In the genomic region with DNA sequence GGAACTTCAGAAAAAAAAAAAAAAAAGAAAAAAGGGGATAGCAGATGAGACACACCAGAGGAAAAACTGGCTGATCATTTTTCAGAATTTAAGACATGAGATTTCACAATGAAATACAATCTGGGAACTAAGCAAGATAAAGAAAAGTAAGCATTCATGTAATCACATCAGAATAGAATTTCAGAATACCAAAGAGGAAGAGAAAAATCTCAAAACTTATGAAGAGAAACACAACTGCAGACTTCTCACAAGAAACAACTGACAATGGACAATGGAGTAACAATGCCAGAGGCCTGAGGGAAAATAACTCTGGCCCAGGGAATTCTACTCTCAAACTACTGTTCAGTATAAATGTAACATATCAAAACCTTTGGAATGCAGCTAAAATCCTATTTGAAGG, we compare ENCODE assay signal across 20 cellular contexts. TPM values are rescaled to one million over a fixed set of nuclear protein-coding genes. Genes with fewer than 3 reads are reported as not detected.
DNase-seq lines count a peak whose midpoint lies in the region; ATAC-seq and TF ChIP-seq lines count a peak whose summit lies in the region.
"Had no signal": no experiment of that assay in that cellular context is flagged by ENCODE, and none has a peak within 500 bp of the region (broad histone marks: within the 10 kb centered on the region; RNA-seq: fewer than 3 reads in every experiment).

No MANE protein-coding gene starts in this region.

- no peaks in the 10 kb centered on the region for H3K4me1 ChIP-seq in OCI-LY7 (ENCODE audit: insufficient read depth, low read length, poor library complexity, severe bottlenecking)
- no peaks in the 10 kb centered on the region for H3K4me1 ChIP-seq in osteoblast (ENCODE audit: insufficient read depth, low read length)

- H3K4me2 ChIP-seq in OCI-LY7 (ENCODE audit: low read length), result no peak overlapping the region
- no peak overlapping the region for H3K4me2 ChIP-seq in osteoblast (ENCODE audit: insufficient read depth, low read length)
- H3K4me2 ChIP-seq: BLaER1 had no signal

- no peaks in the 10 kb centered on the region for H3K9me2 ChIP-seq in OCI-LY7 (ENCODE audit: insufficient read depth, low read length)

- H4K20me1 ChIP-seq in OCI-LY7 (ENCODE audit: insufficient read depth, low read length), result no peaks in the 10 kb centered on the region
- H4K20me1 ChIP-seq in osteoblast (ENCODE audit: insufficient read depth, low read length), result no peaks in the 10 kb centered on the region
- H4K20me1 ChIP-seq: BLaER1 had no signal

- no peaks in the 10 kb centered on the region for H3K27me3 ChIP-seq in osteoblast (ENCODE audit: insufficient read depth, low read length)
- H3K27me3 ChIP-seq: BLaER1 had no signal

- no peak overlapping the region for H2AFZ ChIP-seq in OCI-LY7 (ENCODE audit: low read length)
- no peak overlapping the region for H2AFZ ChIP-seq in osteoblast (ENCODE audit: low read length)

- POLR2A ChIA-PET in OCI-LY7 (lab: Charles Lee), result interaction anchor here (0.7 kb wide), 1 partner anchor 323 kb away, joined by 4 read pairs; no protein-coding TSS in a partner anchor

- no peak for ATAC-seq in HG03135 (IDR thresholded peaks at IDR 0.05; ENCODE audit: unreplicated experiment)
- no peak for ATAC-seq in HG02759 (IDR thresholded peaks at IDR 0.05; ENCODE audit: unreplicated experiment)

- H3K79me2 ChIP-seq in OCI-LY7 (ENCODE audit: insufficient read depth, low read depth, low read length), result no peaks in the 10 kb centered on the region
- no peaks in the 10 kb centered on the region for H3K79me2 ChIP-seq in osteoblast (ENCODE audit: insufficient read depth, low read length)

- CTCF ChIA-PET in OCI-LY7 (lab: Charles Lee; ENCODE audit: unreplicated experiment), result interaction anchor here (0.6 kb wide), 1 partner anchor 372 kb away, joined by 4 read pairs; no protein-coding TSS in a partner anchor

- no peaks in the 10 kb centered on the region for H3K9me3 ChIP-seq in OCI-LY7 (ENCODE audit: low read length)
- no peaks in the 10 kb centered on the region for H3K9me3 ChIP-seq in osteoblast (ENCODE audit: low read depth, low read length)

- H3K36me3 ChIP-seq in OCI-LY7 (ENCODE audit: insufficient read depth, low read length), result peaks cover 6% of the 10 kb centered on the region
- H3K36me3 ChIP-seq in osteoblast (ENCODE audit: insufficient read depth, low read length), result no peaks in the 10 kb centered on the region
- H3K36me3 ChIP-seq: BLaER1 had no signal

- H3K27ac ChIP-seq in OCI-LY7 (ENCODE audit: low read depth, low read length, poor library complexity, severe bottlenecking), result no peak overlapping the region
- no peak overlapping the region for H3K27ac ChIP-seq in osteoblast (ENCODE audit: low read depth, low read length)
- H3K27ac ChIP-seq: BLaER1 had no signal

- intact Hi-C loops in OCI-LY7 (cut with micrococcal nuclease; ENCODE audit: unreplicated experiment), result no loop called here

- no peak overlapping the region for H3K4me3 ChIP-seq in OCI-LY7 (ENCODE audit: low read depth, low read length, poor library complexity, severe bottlenecking)
- H3K4me3 ChIP-seq in osteoblast (ENCODE audit: insufficient read depth, low read length), result no peak overlapping the region
- H3K4me3 ChIP-seq: BLaER1 had no signal

- TSS peak; percentile 35 for BruUV-seq in OCI-LY7 (replicated peaks; lab: Mats Ljungman, UMichigan)

- DNase-seq in OCI-LY7 (ENCODE audit: low spot score) (no peak), amniotic epithelial cell (ENCODE audit: low read depth) (peak; percentile 71), foreskin melanocyte (peak; percentile 82), SKM-1 treated with dmso at 0.1 percent for 144 hours (lab: John Stamatoyannopoulos, UW; ENCODE audit: unreplicated experiment) (no peak), osteoblast (ENCODE audit: insufficient read length, low spot score, missing footprints) (no peak)
- DNase-seq: ACHN; CD4-positive, alpha-beta T cell; H7; KG1; MV-4-11; NCI-H1105 treated with DMSO at 0.1 percent for 48 hours; NCI-H2029 treated with DMSO at 0.1 percent for 48 hours; NCI-H2171; NCI-H524 treated with DMSO at 0.1 percent for 48 hours; NCI-H82; OCI-M1; Right ventricle myocardium superior had no signal

- no peak for TF ChIP-seq CTCF in OCI-LY7 (conservative IDR thresholded peaks at IDR 0.05; ENCODE audit: low read length)
- no peak for TF ChIP-seq CTCF in osteoblast (IDR thresholded peaks at IDR 0.05; ENCODE audit: extremely low read depth, low read depth, low read length)

RNA-seq across cellular contexts. Expression of a gene that starts 13.2 kb away (rescaled TPM):
- total RNA-seq in OCI-LY7 (2014; rRNA removed; shearing (Covaris generic)), result 181 and 222 TPM in 2 replicates
- total RNA-seq in OCI-LY7 (2022) (313 and 324 TPM in 2 replicates), osteoblast (4.3 and 7.4 TPM in 2 replicates)

RNA-seq across cellular contexts. Expression of a gene that starts 29.1 kb away (rescaled TPM):
- total RNA-seq in OCI-LY7 (2014; rRNA removed; shearing (Covaris generic)), result not detected in 2 replicates
- total RNA-seq in OCI-LY7 (2022) (0.17 and 0.68 TPM in 2 replicates), osteoblast (0.36 and 1.5 TPM in 2 replicates)
- total RNA-seq: CD4-positive, alpha-beta T cell had no signal

Comparison
In these comparisons a context has a peak if more than half of its experiments do, and no peak if none do; other contexts are left out.
1. DNase-seq: peak in amniotic epithelial cell (single experiment) and foreskin melanocyte (single experiment); none in OCI-LY7 (single experiment), SKM-1 treated with dmso at 0.1 percent for 144 hours (single experiment) and osteoblast (single experiment).
2. RNA of a gene that starts 13.2 kb away (total RNA-seq): 181 to 324 TPM in OCI-LY7; 4.3 to 7.4 TPM in osteoblast; every median in the first group is over 10 times any median in the second.